In genomic region chr14:100692256-100692655, GRCh38 we compare ENCODE assay signal across 1 cellular context.
TF ChIP-seq lines count a peak whose summit lies in the region.

No MANE protein-coding gene starts in this region.

TF ChIP-seq in A549, 52 proteins besides CTCF, POLR2A, EP300 and RAD21 (continued from another document):
- TF ChIP-seq TP53 (CRISPR knock-in tag; IDR thresholded peaks at IDR 0.05) (no peak), KDM5A (IDR thresholded peaks at IDR 0.05) (no peak), RARB (CRISPR knock-in tag; IDR thresholded peaks at IDR 0.05) (no peak), ZNF302 (CRISPR knock-in tag; IDR thresholded peaks at IDR 0.05) (no peak)
- TF ChIP-seq, protein P1, sequence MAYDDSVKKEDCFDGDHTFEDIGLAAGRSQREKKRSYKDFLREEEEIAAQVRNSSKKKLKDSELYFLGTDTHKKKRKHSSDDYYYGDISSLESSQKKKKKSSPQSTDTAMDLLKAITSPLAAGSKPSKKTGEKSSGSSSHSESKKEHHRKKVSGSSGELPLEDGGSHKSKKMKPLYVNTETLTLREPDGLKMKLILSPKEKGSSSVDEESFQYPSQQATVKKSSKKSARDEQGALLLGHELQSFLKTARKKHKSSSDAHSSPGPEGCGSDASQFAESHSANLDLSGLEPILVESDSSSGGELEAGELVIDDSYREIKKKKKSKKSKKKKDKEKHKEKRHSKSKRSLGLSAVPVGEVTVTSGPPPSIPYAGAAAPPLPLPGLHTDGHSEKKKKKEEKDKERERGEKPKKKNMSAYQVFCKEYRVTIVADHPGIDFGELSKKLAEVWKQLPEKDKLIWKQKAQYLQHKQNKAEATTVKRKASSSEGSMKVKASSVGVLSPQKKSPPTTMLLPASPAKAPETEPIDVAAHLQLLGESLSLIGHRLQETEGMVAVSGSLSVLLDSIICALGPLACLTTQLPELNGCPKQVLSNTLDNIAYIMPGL (CRISPR knock-in tag; IDR thresholded peaks at IDR 0.05; ENCODE audit: borderline replicate concordance) = no peak
